10 cellular contexts compared by ENCODE assay signal in genomic region chr13:49620170-49620621, GRCh38. TPM values are rescaled to one million over a fixed set of nuclear protein-coding genes. Genes with fewer than 3 reads are reported as not detected.
DNase-seq lines count a peak whose midpoint lies in the region; ATAC-seq and TF ChIP-seq lines count a peak whose summit lies in the region.
"Had no signal": no experiment of that assay in that cellular context is flagged by ENCODE, and none has a peak within 500 bp of the region (broad histone marks: within the 10 kb centered on the region; RNA-seq: fewer than 3 reads in every experiment).

No MANE protein-coding gene starts in this region.

- H3K36me3 ChIP-seq in GM06990 (ENCODE audit: control insufficient read depth, insufficient read depth, low read length) (no peaks in the 10 kb centered on the region), IMR-90 (ENCODE audit: control insufficient read depth, insufficient read depth, low read length) (no peaks in the 10 kb centered on the region)
- H3K36me3 ChIP-seq: cardiac muscle cell had no signal

- no peaks in the 10 kb centered on the region for H3K79me1 ChIP-seq in IMR-90 (ENCODE audit: low read depth in 1 of 2, low read length in 2 of 2)

- no peak overlapping the region for H2BK120ac ChIP-seq in IMR-90 (ENCODE audit: low read depth, low read length)

- no TSS peak for BruUV-seq in IMR-90 (replicated peaks; lab: Mats Ljungman, UMichigan)

- no peak overlapping the region for H3K56ac ChIP-seq in IMR-90 (ENCODE audit: extremely low read depth, insufficient read depth, low read length)

- H2BK15ac ChIP-seq in IMR-90 (ENCODE audit: low read depth, low read length): no peak overlapping the region

- H3K4me2 ChIP-seq in IMR-90 (ENCODE audit: low read depth, low read length): no peak overlapping the region

- no peak overlapping the region for H2BK20ac ChIP-seq in IMR-90 (ENCODE audit: low read depth, low read length)

- no peak overlapping the region for H2AK9ac ChIP-seq in IMR-90 (replicated peaks; ENCODE audit: low read depth, low read length, poor library complexity)

- H4K8ac ChIP-seq in IMR-90 (ENCODE audit: low read depth in 2 of 2, low read length in 2 of 2): no peak overlapping the region

- ATAC-seq in GM19455 (IDR thresholded peaks at IDR 0.05; ENCODE audit: unreplicated experiment): peak; percentile 84
- ATAC-seq in IMR-90 (ENCODE audit: low read depth): no peak

- H3K27ac ChIP-seq in IMR-90 (ENCODE audit: insufficient read depth, low read length) (no peak overlapping the region), dorsolateral prefrontal cortex (peak overlapping the region in 10 of 59 donors; percentile 16 to 61 (median 40))
- H3K27ac ChIP-seq: cardiac muscle cell, RWPE1 had no signal

- no peak overlapping the region for H3K9ac ChIP-seq in IMR-90 (ENCODE audit: low read depth, low read length)

- no peak overlapping the region for H3K18ac ChIP-seq in IMR-90 (ENCODE audit: low read depth, low read length)

- in situ Hi-C loops in IMR-90 (cut with MboI; ENCODE audit: low sequenced_read_pairs): no loop called here

- H4K5ac ChIP-seq in IMR-90 (ENCODE audit: low read depth, low read length): no peak overlapping the region

- peaks cover 4% of the 10 kb centered on the region; the same call in 1 of the 2 replicates for H3K9me1 ChIP-seq in IMR-90 (ENCODE audit: insufficient read depth, low read length)

- H3K27me3 ChIP-seq in GM06990 (replicated peaks; ENCODE audit: control insufficient read depth, insufficient read depth, low read length) (no peaks in the 10 kb centered on the region), IMR-90 (ENCODE audit: control insufficient read depth, insufficient read depth, low read length) (no peaks in the 10 kb centered on the region), dorsolateral prefrontal cortex (no peaks in the 10 kb centered on the region)
- H3K27me3 ChIP-seq: cardiac muscle cell had no signal

- H2AFZ ChIP-seq in IMR-90 (replicated peaks; ENCODE audit: low read length, poor library complexity): peak overlapping the region; percentile 63

- no peak overlapping the region for H3K23ac ChIP-seq in IMR-90 (ENCODE audit: low read depth, low read length)

- TF ChIP-seq RAD21 in IMR-90 (IDR thresholded peaks at IDR 0.05; ENCODE audit: low read length): no peak

- WGBS in IMR-90 (ENCODE audit: extremely low coverage in 2 of 2, insufficient read length in 1 of 2), 2 experiments: 82% methylated on average over 13 of the region's 22 CpGs; no CpG with 5 or more reads in 1 of the 2 experiments
- WGBS in lower leg skin, 2 donors: 38 to 49% methylated on average over 22 of the region's 22 CpGs

- H3K14ac ChIP-seq in IMR-90 (replicated peaks; ENCODE audit: low read depth, low read length): no peak overlapping the region

- DNase-seq in GM06990 (ENCODE audit: extremely low read depth, insufficient read length) (peak; percentile 79), IMR-90 (no peak), dorsolateral prefrontal cortex (peak in 6 of 10 donors; percentile 16 to 51 (median 46)), NCI-H2029 treated with DMSO at 0.1 percent for 48 hours (lab: John Stamatoyannopoulos, UW) (no peak), NCI-H446 treated with DMSO at 0.1 percent for 48 hours (lab: John Stamatoyannopoulos, UW) (no peak), NCI-H1417 treated with DMSO at 0.1 percent for 48 hours (lab: John Stamatoyannopoulos, UW) (no peak), lower leg skin (ENCODE audit: low spot score in 2 of 2) (no peak)

- no peak for TF ChIP-seq POLR2A in IMR-90 (IDR thresholded peaks at IDR 0.05; ENCODE audit: low read depth, low read length)
- TF ChIP-seq POLR2A in lower leg skin (IDR thresholded peaks at IDR 0.05): no peak

- no peaks in the 10 kb centered on the region for H4K20me1 ChIP-seq in IMR-90 (ENCODE audit: insufficient read depth, low read length)

- peaks cover 10% of the 10 kb centered on the region; the same call in 1 of the 2 replicates for H3K4me1 ChIP-seq in IMR-90 (ENCODE audit: control insufficient read depth, insufficient read depth, low read length)

- H3K4ac ChIP-seq in IMR-90 (ENCODE audit: low read depth, low read length): no peak overlapping the region

- no peaks in the 10 kb centered on the region for H3K9me3 ChIP-seq in IMR-90 (ENCODE audit: control insufficient read depth, insufficient read depth, low read length)

- CTCF ChIA-PET in IMR-90 (lab: Yijun Ruan, JAX): no interaction called here

- no peak overlapping the region for H2AK5ac ChIP-seq in IMR-90 (ENCODE audit: low read depth, low read length)

- POLR2A ChIA-PET in IMR-90 (lab: Charles Lee; ENCODE audit: unreplicated experiment): no interaction called here

- H3K4me3 ChIP-seq in GM06990 (replicated peaks; ENCODE audit: low read depth, low read length): peak overlapping the region; percentile 59
- no peak overlapping the region for H3K4me3 ChIP-seq in IMR-90 (ENCODE audit: insufficient read depth, low read depth, low read length)
- peak overlapping the region in 53 of 59 donors; percentile 3 to 61 (median 39) for H3K4me3 ChIP-seq in dorsolateral prefrontal cortex
- H3K4me3 ChIP-seq in lower leg skin (ENCODE audit: low read depth, poor library complexity, severe bottlenecking): no peak overlapping the region
- H3K4me3 ChIP-seq: cardiac muscle cell had no signal

- H2BK5ac ChIP-seq in IMR-90 (ENCODE audit: low read depth, low read length, poor library complexity, severe bottlenecking): no peak overlapping the region

- intact Hi-C loops in IMR-90 (cut with micrococcal nuclease) (no loop called here), dorsolateral prefrontal cortex (cut with DNase I) (no loop called here), lower leg skin (cut with DNase I; ENCODE audit: low total_unique reads) (no loop called here)

- dilution Hi-C loops in IMR-90 (cut with HindIII; ENCODE audit: low sequenced_read_pairs, unreplicated experiment): no loop called here

- TF ChIP-seq CTCF in GM06990 (IDR thresholded peaks at IDR 0.05; ENCODE audit: insufficient read depth, low read length, poor library complexity, severe bottlenecking): no peak
- no peak for TF ChIP-seq CTCF in IMR-90 (conservative IDR thresholded peaks at IDR 0.05; ENCODE audit: low read depth, low read length)
- no peak for TF ChIP-seq CTCF in dorsolateral prefrontal cortex (IDR thresholded peaks at IDR 0.05 in 54 of 56, conservative IDR thresholded peaks at IDR 0.05 in 2 of 56; ENCODE audit: low read depth in 1 of 56, partially characterized antibody in 56 of 56)
- TF ChIP-seq CTCF in lower leg skin (IDR thresholded peaks at IDR 0.05): no peak

- H4K91ac ChIP-seq in IMR-90 (ENCODE audit: insufficient read depth, low read depth, low read length): no peak overlapping the region

TF ChIP-seq in IMR-90, 13 proteins besides CTCF, POLR2A, EP300 and RAD21:
- TF ChIP-seq RCOR1 (IDR thresholded peaks at IDR 0.05; ENCODE audit: insufficient replicate concordance, low read length) (no peak), BHLHE40 (IDR thresholded peaks at IDR 0.05; ENCODE audit: low read depth, low read length) (no peak), CEBPB (IDR thresholded peaks at IDR 0.05; ENCODE audit: low read depth, low read length) (no peak), MAFK (IDR thresholded peaks at IDR 0.05; ENCODE audit: low read depth, low read length) (no peak), FOS (IDR thresholded peaks at IDR 0.05; ENCODE audit: low read depth, low read length) (no peak), RFX5 (IDR thresholded peaks at IDR 0.05; ENCODE audit: low read depth, low read length) (no peak), CHD1 (IDR thresholded peaks at IDR 0.05; ENCODE audit: low read depth, low read length) (no peak), ELK1 (IDR thresholded peaks at IDR 0.05; ENCODE audit: borderline replicate concordance, low read depth, low read length) (no peak)
TF ChIP-seq in IMR-90: peak in this region for 0.

RNA-seq across cellular contexts. Expression of gene ARL11, which starts 8.1 kb away (rescaled TPM):
- not detected in 2 replicates for total RNA-seq in IMR-90 (2012; rRNA removed)
- polyA plus RNA-seq in IMR-90 (2012; rRNA removed): not detected in 2 replicates
- polyA plus RNA-seq in IMR-90 (2012; cell fraction: cytosol; rRNA removed): not detected in 2 replicates
- polyA plus RNA-seq in IMR-90 (2012; cell fraction: nucleus; rRNA removed; ENCODE audit: low replicate concordance): not detected in 2 replicates
- total RNA-seq in dorsolateral prefrontal cortex: 1 to 10 TPM in 4 of 120 experiments, under 1 TPM in 110, not detected in 6; 0.12 to 1.6 (median 0.38) TPM
- total RNA-seq in lower leg skin: under 1 TPM in 2 of 4 donors, not detected in 2; 0.19 to 0.51 TPM

RNA-seq across cellular contexts. Expression of gene RCBTB1, which starts 34.8 kb away (rescaled TPM):
- total RNA-seq in IMR-90 (2012; rRNA removed) (11.3 and 16.1 TPM in 2 replicates), dorsolateral prefrontal cortex (10 to 100 TPM; 22.3 to 65.9 (median 35.9) TPM), lower leg skin (10 to 100 TPM in 1 of 4 donors, 1 to 10 TPM in 3; 4.4 to 12.8 (median 6.5) TPM)
- polyA plus RNA-seq in IMR-90 (2012; rRNA removed): 9.5 and 11.6 TPM in 2 replicates
- polyA plus RNA-seq in IMR-90 (2012; cell fraction: cytosol; rRNA removed): 3.2 and 3.6 TPM in 2 replicates
- 7.4 and 24.5 TPM in 2 replicates for polyA plus RNA-seq in IMR-90 (2012; cell fraction: nucleus; rRNA removed; ENCODE audit: low replicate concordance)

Comparison
In these comparisons a context has a peak if more than half of its experiments do, and no peak if none do; other contexts are left out.
1. DNase-seq: peak in GM06990 (single experiment) and dorsolateral prefrontal cortex (6 of 10); none in IMR-90 (single experiment), NCI-H2029 treated with DMSO at 0.1 percent for 48 hours (single experiment), NCI-H446 treated with DMSO at 0.1 percent for 48 hours (single experiment), NCI-H1417 treated with DMSO at 0.1 percent for 48 hours (single experiment) and lower leg skin (0 of 2).
2. H3K4me3 ChIP-seq: peak in GM06990 (single experiment) and dorsolateral prefrontal cortex (53 of 59); none in IMR-90 (single experiment) and lower leg skin (single experiment).